Comparison of ENCODE assay signal across 8 cellular contexts in the genomic region with DNA sequence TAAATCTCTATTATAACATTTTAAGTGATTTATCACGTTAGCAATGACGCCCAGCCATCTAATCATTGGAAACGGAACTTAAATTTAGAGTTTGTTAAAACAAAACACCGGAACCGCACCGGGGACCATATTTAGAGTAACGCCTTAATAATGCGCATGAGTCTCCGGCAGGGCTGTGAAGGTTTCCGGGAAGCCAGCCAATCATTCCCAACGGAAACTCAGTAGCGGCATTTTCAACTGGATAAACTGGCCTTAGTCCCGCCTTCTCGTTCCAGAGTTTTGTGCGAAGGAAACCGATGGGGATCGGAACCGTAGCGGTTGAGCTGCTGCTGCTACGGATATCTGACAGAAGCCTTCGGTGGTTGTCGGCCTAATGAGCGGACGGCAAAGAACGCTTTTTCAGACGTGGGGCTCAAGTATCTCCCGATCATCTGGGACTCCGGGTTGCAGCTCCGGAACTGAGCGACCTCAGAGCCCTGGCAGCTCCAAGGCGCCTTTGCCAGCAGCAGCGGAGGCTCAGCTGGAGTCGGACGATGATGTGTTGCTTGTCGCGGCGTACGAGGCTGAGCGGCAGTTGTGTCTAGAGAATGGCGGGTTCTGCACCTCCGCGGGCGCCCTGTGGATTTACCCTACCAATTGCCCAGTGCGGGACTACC.
DNase-seq lines count a peak whose midpoint lies in the region; ATAC-seq, FAIRE-seq and TF ChIP-seq lines count a peak whose summit lies in the region.

A gene with protein sequence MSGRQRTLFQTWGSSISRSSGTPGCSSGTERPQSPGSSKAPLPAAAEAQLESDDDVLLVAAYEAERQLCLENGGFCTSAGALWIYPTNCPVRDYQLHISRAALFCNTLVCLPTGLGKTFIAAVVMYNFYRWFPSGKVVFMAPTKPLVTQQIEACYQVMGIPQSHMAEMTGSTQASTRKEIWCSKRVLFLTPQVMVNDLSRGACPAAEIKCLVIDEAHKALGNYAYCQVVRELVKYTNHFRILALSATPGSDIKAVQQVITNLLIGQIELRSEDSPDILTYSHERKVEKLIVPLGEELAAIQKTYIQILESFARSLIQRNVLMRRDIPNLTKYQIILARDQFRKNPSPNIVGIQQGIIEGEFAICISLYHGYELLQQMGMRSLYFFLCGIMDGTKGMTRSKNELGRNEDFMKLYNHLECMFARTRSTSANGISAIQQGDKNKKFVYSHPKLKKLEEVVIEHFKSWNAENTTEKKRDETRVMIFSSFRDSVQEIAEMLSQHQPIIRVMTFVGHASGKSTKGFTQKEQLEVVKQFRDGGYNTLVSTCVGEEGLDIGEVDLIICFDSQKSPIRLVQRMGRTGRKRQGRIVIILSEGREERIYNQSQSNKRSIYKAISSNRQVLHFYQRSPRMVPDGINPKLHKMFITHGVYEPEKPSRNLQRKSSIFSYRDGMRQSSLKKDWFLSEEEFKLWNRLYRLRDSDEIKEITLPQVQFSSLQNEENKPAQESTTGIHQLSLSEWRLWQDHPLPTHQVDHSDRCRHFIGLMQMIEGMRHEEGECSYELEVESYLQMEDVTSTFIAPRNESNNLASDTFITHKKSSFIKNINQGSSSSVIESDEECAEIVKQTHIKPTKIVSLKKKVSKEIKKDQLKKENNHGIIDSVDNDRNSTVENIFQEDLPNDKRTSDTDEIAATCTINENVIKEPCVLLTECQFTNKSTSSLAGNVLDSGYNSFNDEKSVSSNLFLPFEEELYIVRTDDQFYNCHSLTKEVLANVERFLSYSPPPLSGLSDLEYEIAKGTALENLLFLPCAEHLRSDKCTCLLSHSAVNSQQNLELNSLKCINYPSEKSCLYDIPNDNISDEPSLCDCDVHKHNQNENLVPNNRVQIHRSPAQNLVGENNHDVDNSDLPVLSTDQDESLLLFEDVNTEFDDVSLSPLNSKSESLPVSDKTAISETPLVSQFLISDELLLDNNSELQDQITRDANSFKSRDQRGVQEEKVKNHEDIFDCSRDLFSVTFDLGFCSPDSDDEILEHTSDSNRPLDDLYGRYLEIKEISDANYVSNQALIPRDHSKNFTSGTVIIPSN (N-terminal part only) (plus strand): TSS at position 272 of the 656 bp plus-strand sequence. CDS start 102 bp downstream, at position 374.

- TF ChIP-seq POLR2A in GM19099 (IDR thresholded peaks at IDR 0.05; ENCODE audit: extremely low read depth, insufficient read length, low read depth) = peak; percentile 69

- DNase-seq in AG20443 (ENCODE audit: low spot score) (peak; percentile 93), NCI-H524 treated with DMSO at 0.1 percent for 48 hours (lab: John Stamatoyannopoulos, UW) (peak; percentile 99), kidney glomerular epithelial cell (lab: John Stamatoyannopoulos, UW) (peak; percentile 97)
- DNase-seq in activated CD4-positive, alpha-beta T cell treated with anti-CD3 and anti-CD28 coated beads for 4 hours = peak; percentile 82 to 83
- DNase-seq in stimulated activated CD4-positive, alpha-beta T cell treated with anti-CD3 and anti-CD28 coated beads, Interleukin-1b, Interleukin-23, amount 100 ng/mL, for 24 hours (ENCODE audit: low read depth in 4 of 4, low spot score in 1 of 4) = peak; percentile 65 to 78 (median 75)

- ATAC-seq in HG03457 (IDR thresholded peaks at IDR 0.05; ENCODE audit: unreplicated experiment) = peak; percentile 42

- FAIRE-seq in colon (lab: Jason Lieb, UNC) = peak; percentile 61

Comparison
In these comparisons a context has a peak if more than half of its experiments do, and no peak if none do; other contexts are left out.
1. Peak in every context shown above with its lines: DNase-seq and ATAC-seq.